In the genomic region with DNA sequence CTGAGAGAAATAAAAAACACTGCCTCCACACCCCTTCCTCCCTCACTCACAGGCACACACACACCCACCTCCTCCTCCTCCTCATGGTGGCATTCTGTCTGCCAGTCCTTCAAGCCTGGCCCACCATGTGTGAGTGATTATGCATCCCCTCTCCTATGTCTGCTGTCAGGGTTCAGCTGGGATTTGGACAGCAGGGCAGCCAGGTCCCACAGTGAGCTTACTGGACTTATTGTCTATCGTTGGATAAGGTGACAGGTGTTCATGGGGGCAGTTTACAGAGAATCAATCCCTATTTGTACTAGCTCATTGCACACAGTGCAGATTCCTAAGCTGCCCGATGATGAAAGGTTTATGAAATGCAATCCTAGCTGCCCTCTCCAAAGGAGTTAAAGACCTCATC, we compare ENCODE assay signal across 24 cellular contexts. TPM values are rescaled to one million over a fixed set of nuclear protein-coding genes. Genes with fewer than 3 reads are reported as not detected.
"Had no signal": no experiment of that assay in that cellular context is flagged by ENCODE, and none has a peak within 500 bp of the region (broad histone marks: within the 10 kb centered on the region; RNA-seq: fewer than 3 reads in every experiment).

No MANE protein-coding gene starts in this region.

- H3K27ac Mint-ChIP-seq: memory B cell, natural killer cell had no signal

- H3K27me3 Mint-ChIP-seq: memory B cell had no signal

- H3K4me2 ChIP-seq: smooth muscle cell had no signal

- H3K4me1 Mint-ChIP-seq: memory B cell, natural killer cell had no signal

- H3K4me1 ChIP-seq: gastrocnemius medialis had no signal

- DNase-seq: dermis blood vessel endothelial cell; effector memory CD4-positive, alpha-beta T cell; erythroblast; esophagus squamous epithelium; gastrocnemius medialis; natural killer cell; pancreas; stimulated activated CD4-positive, alpha-beta T cell treated with anti-CD3 and anti-CD28 coated beads, Interleukin-12 subunit alpha, Interleukin-12 subunit beta, amount 100 ng/mL, for 4 hours; stimulated activated CD4-positive, alpha-beta T cell treated with anti-CD3 and anti-CD28 coated beads, Interleukin-1b, Interleukin-23, amount 100 ng/mL, for 48 hours; stimulated activated CD4-positive, alpha-beta T cell treated with anti-CD3 and anti-CD28 coated beads, Interleukin-4, amount 100 ng/mL, for 1 hour; stimulated activated CD8-positive, alpha-beta memory T cell treated with anti-CD3 and anti-CD28 coated beads, Interleukin-4, amount 100 ng/mL, for 48 hours; stimulated activated naive CD4-positive, alpha-beta T cell treated with Interleukin-2 at 50 U/mL for 16 hours; stomach; thyroid gland; trophoblast cell had no signal

- H3K36me3 Mint-ChIP-seq: memory B cell, natural killer cell had no signal

- H3K36me3 ChIP-seq: esophagus squamous epithelium, gastrocnemius medialis, neutrophil, pancreas, stomach, thyroid gland, vagina had no signal

- H3K27ac ChIP-seq: coronary artery, esophagus squamous epithelium, gastrocnemius medialis, neutrophil, pancreas, stomach, thyroid gland, vagina had no signal

- H3K4me3 Mint-ChIP-seq: memory B cell, natural killer cell had no signal

- ATAC-seq: gastrocnemius medialis, left lobe of liver, natural killer cell, pancreas, sciatic nerve had no signal

- H3K9me3 Mint-ChIP-seq: memory B cell, natural killer cell had no signal

- H3K4me3 ChIP-seq: coronary artery, esophagus squamous epithelium, gastrocnemius medialis, lung, pancreas, smooth muscle cell, stomach, thyroid gland, vagina had no signal

- H3K27me3 ChIP-seq: gastrocnemius medialis, pancreas, thyroid gland, vagina had no signal

RNA-seq across cellular contexts. Expression of a gene that starts 4.8 kb away (rescaled TPM):
- total RNA-seq: left lobe of liver, mononuclear cell, natural killer cell had no signal
